ENCODE assay signal across 8 cellular contexts in the genomic region with DNA sequence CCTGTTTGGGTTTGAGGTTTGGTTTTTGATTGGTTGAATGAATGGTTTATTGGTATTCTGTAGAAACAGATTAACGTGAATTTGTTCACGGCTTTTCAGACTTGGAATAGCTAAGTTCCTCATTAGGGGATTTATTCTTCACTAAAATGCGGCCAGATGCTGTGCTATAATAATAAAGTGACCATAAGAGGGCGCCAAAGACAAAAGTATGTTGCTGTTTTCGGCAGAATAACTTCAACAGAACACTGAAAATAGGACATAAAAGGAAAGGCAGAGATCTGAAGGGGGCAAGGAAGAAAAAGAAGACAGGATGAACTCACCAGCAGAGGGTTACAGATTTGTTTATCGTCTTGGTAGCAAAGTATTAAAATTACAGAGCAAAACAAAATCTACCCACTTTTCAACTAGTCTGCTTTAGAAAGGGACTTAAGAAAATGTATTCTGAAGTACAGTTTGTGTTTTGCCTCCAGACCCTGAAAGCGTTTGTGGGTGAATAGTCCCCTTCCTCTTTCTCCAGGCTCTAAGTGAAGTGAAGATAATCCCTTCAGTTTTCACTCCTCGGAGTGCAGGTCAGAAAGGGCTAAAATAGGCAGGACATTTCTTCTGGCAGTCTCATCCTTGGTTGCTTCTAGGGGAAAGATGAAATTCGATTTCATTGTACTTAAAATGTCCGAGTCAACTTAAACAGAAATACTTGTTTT.
DNase-seq lines count a peak whose midpoint lies in the region; ATAC-seq and TF ChIP-seq lines count a peak whose summit lies in the region.

No MANE protein-coding gene starts in this region.

- H3K27ac ChIP-seq in WERI-Rb-1: no peak overlapping the region

- no peaks in the 10 kb centered on the region for H3K9me3 Mint-ChIP-seq in progenitor cell of endocrine pancreas (ENCODE audit: low read depth)

- intact Hi-C loops in head of caudate nucleus (cut with DNase I): loop anchor here (10.0 kb wide), 1 partner anchor 869 kb away; no protein-coding TSS in a partner anchor

- no peaks in the 10 kb centered on the region for H3K9me3 ChIP-seq in WERI-Rb-1 (ENCODE audit: severe bottlenecking)

- H3K36me3 Mint-ChIP-seq in progenitor cell of endocrine pancreas (ENCODE audit: insufficient read depth): no peaks in the 10 kb centered on the region

- H3K27ac Mint-ChIP-seq in progenitor cell of endocrine pancreas: no peak overlapping the region

- H3K4me1 Mint-ChIP-seq in progenitor cell of endocrine pancreas (ENCODE audit: low read depth): no peaks in the 10 kb centered on the region

- TF ChIP-seq CTCF in WERI-Rb-1 (IDR thresholded peaks at IDR 0.05; ENCODE audit: low read depth, low read length): peak; percentile 28; the same call in 1 of the 2 replicates
- peak; percentile 80 for TF ChIP-seq CTCF in progenitor cell of endocrine pancreas (IDR thresholded peaks at IDR 0.05; ENCODE audit: unreplicated experiment)

- peaks cover 36% of the 10 kb centered on the region for H3K27me3 Mint-ChIP-seq in progenitor cell of endocrine pancreas

- no peaks in the 10 kb centered on the region for H3K27me3 ChIP-seq in WERI-Rb-1 (ENCODE audit: insufficient read depth, low read depth, severe bottlenecking)

- no peaks in the 10 kb centered on the region for H3K36me3 ChIP-seq in WERI-Rb-1

- peak; percentile 59 for ATAC-seq in HG02571 (IDR thresholded peaks at IDR 0.05; ENCODE audit: unreplicated experiment)
- ATAC-seq in GM19328 (IDR thresholded peaks at IDR 0.05; ENCODE audit: unreplicated experiment): no peak

- no peak overlapping the region for H3K4me3 ChIP-seq in WERI-Rb-1 (ENCODE audit: low read depth, low read length)

- H3K4me3 Mint-ChIP-seq in progenitor cell of endocrine pancreas (ENCODE audit: low read depth): no peak overlapping the region

- peak; percentile 22 to 29 for DNase-seq in NCI-H187 (lab: John Stamatoyannopoulos, UW)
- DNase-seq in NCI-H187 treated with DMSO at 0.1 percent for 48 hours (lab: John Stamatoyannopoulos, UW): no peak
- peak; percentile 84 for DNase-seq in NCI-H2171 treated with DMSO at 0.1 percent for 48 hours (lab: John Stamatoyannopoulos, UW)
- peak; percentile 48 for DNase-seq in WERI-Rb-1
- peak in 23 of 42 donors; percentile 12 to 76 (median 38) for DNase-seq in head of caudate nucleus
- DNase-seq in progenitor cell of endocrine pancreas (ENCODE audit: low spot score, unreplicated experiment): no peak

Comparison
In these comparisons a context has a peak if more than half of its experiments do, and no peak if none do; other contexts are left out.
1. DNase-seq: peak in NCI-H187 (2 of 2), NCI-H2171 treated with DMSO at 0.1 percent for 48 hours (single experiment), WERI-Rb-1 (single experiment) and head of caudate nucleus (23 of 42); none in NCI-H187 treated with DMSO at 0.1 percent for 48 hours (single experiment) and progenitor cell of endocrine pancreas (single experiment).